Comparison of ENCODE assay signal across 24 cellular contexts in genomic region chr13:46109451-46109850, GRCh38. TPM values are rescaled to one million over a fixed set of nuclear protein-coding genes. Genes with fewer than 3 reads are reported as not detected.
"Had no signal": no experiment of that assay in that cellular context is flagged by ENCODE, and none has a peak within 500 bp of the region (broad histone marks: within the 10 kb centered on the region; RNA-seq: fewer than 3 reads in every experiment).

No MANE protein-coding gene starts in this region.

- H3K4me3 Mint-ChIP-seq: activated CD8-positive, alpha-beta memory T cell treated with anti-CD3 and anti-CD28 coated beads, Interleukin-2, amount 10 ng/mL, durations not matched to agents 7 days and 5 days; activated T-cell treated with anti-CD3 and anti-CD28 coated beads, Interleukin-2, amount 50 U/mL, for 4 hours; T-cell had no signal

- ATAC-seq: activated CD8-positive, alpha-beta memory T cell treated with anti-CD3 and anti-CD28 coated beads, Interleukin-2, amount 10 ng/mL, durations not matched to agents 7 days and 5 days; activated naive CD4-positive, alpha-beta T cell treated with anti-CD3 and anti-CD28 coated beads, Interleukin-2, amount 50 U/mL, for 72 hours; activated T-cell treated with anti-CD3 and anti-CD28 coated beads, Interleukin-2, amount 50 U/mL, for 4 hours; K562; T-cell had no signal

- H3K36me3 ChIP-seq: brain microvascular endothelial cell, cardiac muscle cell, Peyer's patch, SJSA1 had no signal

- H3K27me3 ChIP-seq: brain microvascular endothelial cell, cardiac muscle cell, Peyer's patch, SJSA1 had no signal

- H3K9me3 Mint-ChIP-seq: activated naive CD4-positive, alpha-beta T cell treated with anti-CD3 and anti-CD28 coated beads, Interleukin-2, amount 50 U/mL, for 72 hours; activated T-cell treated with anti-CD3 and anti-CD28 coated beads, Interleukin-2, amount 50 U/mL, for 4 hours; T-cell had no signal

- H3K4me3 ChIP-seq: cardiac muscle cell, K562, Peyer's patch, SJSA1 had no signal

- H3K27ac Mint-ChIP-seq: activated CD8-positive, alpha-beta memory T cell treated with anti-CD3 and anti-CD28 coated beads, Interleukin-2, amount 10 ng/mL, durations not matched to agents 7 days and 5 days; T-cell had no signal

- H3K4me1 ChIP-seq: Peyer's patch, SJSA1 had no signal

- H3K9me3 ChIP-seq: Peyer's patch, SJSA1 had no signal

- DNase-seq: activated CD4-positive, CD25-positive, alpha-beta regulatory T cell; activated CD8-positive, alpha-beta memory T cell treated with anti-CD3 and anti-CD28 coated beads, Interleukin-2, amount 10 ng/mL, durations not matched to agents 7 days and 5 days; activated effector memory CD4-positive, alpha-beta T cell treated with anti-CD3 and anti-CD28 coated beads, Interleukin-2, amount 50 U/mL, for 16 hours; activated naive CD4-positive, alpha-beta T cell treated with Interleukin-2 at 50 U/mL for 16 hours; activated T-cell treated with anti-CD3 and anti-CD28 coated beads, Interleukin-2, amount 50 U/mL, for 4 hours; brain microvascular endothelial cell; Karpas-422; NCI-H1105 treated with DMSO at 0.1 percent for 48 hours; NCI-H1436 treated with DMSO at 0.1 percent for 48 hours; NCI-H187 treated with DMSO at 0.1 percent for 48 hours; NCI-H2081 treated with DMSO at 0.1 percent for 48 hours; NCI-H526 treated with DMSO at 0.1 percent for 48 hours; NCI-H82; Peyer's patch; SHP77; T-cell; T-helper 2 cell; T1000 had no signal

- FAIRE-seq: K562, TTC549 had no signal

- H3K27ac ChIP-seq: brain microvascular endothelial cell, cardiac muscle cell, Peyer's patch, SJSA1 had no signal

- H3K36me3 Mint-ChIP-seq: activated CD8-positive, alpha-beta memory T cell treated with anti-CD3 and anti-CD28 coated beads, Interleukin-2, amount 10 ng/mL, durations not matched to agents 7 days and 5 days; activated naive CD4-positive, alpha-beta T cell treated with anti-CD3 and anti-CD28 coated beads, Interleukin-2, amount 50 U/mL, for 72 hours had no signal

RNA-seq across cellular contexts. Expression of gene CPB2, which starts 4.6 kb away (rescaled TPM):
- total RNA-seq: activated CD8-positive, alpha-beta memory T cell treated with anti-CD3 and anti-CD28 coated beads, Interleukin-2, amount 10 ng/mL, durations not matched to agents 7 days and 5 days; activated naive CD4-positive, alpha-beta T cell treated with anti-CD3 and anti-CD28 coated beads, Interleukin-2, amount 50 U/mL, for 72 hours; cardiac muscle cell; NCI-H460; Peyer's patch; SJSA1 had no signal
- polyA plus RNA-seq: cardiac muscle cell had no signal
